ENCODE assay signal across 9 cellular contexts in the genomic region with DNA sequence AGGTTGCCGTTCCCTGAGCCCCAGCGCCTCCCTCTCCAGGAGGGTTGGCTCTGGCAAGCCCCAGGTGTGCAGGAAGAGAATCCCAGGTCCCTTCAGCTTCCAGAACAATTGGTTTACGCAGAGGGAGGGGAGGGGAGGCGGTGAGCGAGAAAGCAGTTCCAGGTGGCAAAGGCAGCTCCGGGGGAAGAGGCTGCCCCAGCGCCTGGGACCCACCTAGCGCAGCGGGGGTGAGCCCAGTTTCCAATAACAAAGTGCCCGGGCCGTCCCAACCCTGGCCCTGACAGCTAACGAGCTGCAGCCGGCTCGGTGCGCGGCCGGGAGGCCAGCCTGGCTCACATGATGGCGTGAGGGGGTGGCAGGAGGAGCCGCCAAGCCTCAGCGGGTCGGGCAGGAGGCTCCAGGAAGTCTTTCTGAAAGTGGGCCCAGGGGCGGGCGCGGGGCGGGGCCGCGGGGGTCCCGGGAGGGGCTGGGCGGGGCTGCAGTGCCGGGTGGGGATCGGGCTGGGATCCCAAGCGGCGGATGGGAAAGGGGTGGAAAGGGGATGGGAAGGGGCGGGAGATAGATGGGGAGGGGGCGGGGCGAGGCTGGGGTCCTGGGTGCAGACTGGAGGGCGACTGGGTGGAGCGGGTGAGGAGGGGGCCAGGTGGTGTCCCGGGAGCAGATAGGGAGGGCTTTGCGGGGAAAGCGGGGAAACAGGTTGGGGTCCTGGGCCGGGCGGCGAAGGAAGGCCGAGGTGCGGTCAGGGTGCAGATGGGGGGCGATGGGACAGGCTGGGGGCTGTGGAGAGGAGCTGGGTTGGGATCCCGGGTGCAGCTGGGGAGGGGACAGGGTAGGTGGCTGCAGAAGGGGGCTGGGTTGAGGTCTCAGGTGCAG. TPM values are rescaled to one million over a fixed set of nuclear protein-coding genes. Genes with fewer than 3 reads are reported as not detected.
A peak's percentile ranks its signal among the peaks of the same experiment; 100 is the strongest.
DNase-seq lines count a peak whose midpoint lies in the region; ATAC-seq and TF ChIP-seq lines count a peak whose summit lies in the region.
"Had no signal": no experiment of that assay in that cellular context is flagged by ENCODE, and none has a peak within 500 bp of the region (broad histone marks: within the 10 kb centered on the region; RNA-seq: fewer than 3 reads in every experiment).

No MANE protein-coding gene starts in this region.

- peak overlapping the region; percentile 82 for H3K4me3 Mint-ChIP-seq in HFFc6
- H3K4me3 Mint-ChIP-seq in neural progenitor cell: peak overlapping the region; percentile 84

- H3K9me3 Mint-ChIP-seq in HFFc6 (no peaks in the 10 kb centered on the region), neural progenitor cell (peaks cover 2% of the 10 kb centered on the region)

- TF ChIP-seq CTCF in HFFc6 (IDR thresholded peaks at IDR 0.05) (no peak), neural progenitor cell (IDR thresholded peaks at IDR 0.05) (no peak)

- H3K9ac ChIP-seq in neural progenitor cell: no peak overlapping the region

- peak overlapping the region; percentile 79 for H3K4me2 ChIP-seq in neural progenitor cell

- intact Hi-C loops in head of caudate nucleus (cut with DNase I): no loop called here

- H3K27ac ChIP-seq in neural progenitor cell: no peak overlapping the region

- peaks cover 14% of the 10 kb centered on the region for H3K4me1 ChIP-seq in neural progenitor cell

- H3K36me3 ChIP-seq in neural progenitor cell: no peaks in the 10 kb centered on the region

- peaks cover 49% of the 10 kb centered on the region for H3K27me3 ChIP-seq in neural progenitor cell

- peaks cover 25% of the 10 kb centered on the region for H3F3A ChIP-seq in neural progenitor cell (ENCODE audit: low read depth)

- H3K4me1 Mint-ChIP-seq in HFFc6 (ENCODE audit: low read depth) (peaks cover 36% of the 10 kb centered on the region), neural progenitor cell (peaks cover 27% of the 10 kb centered on the region)

- DNase-seq in AG08395 (ENCODE audit: low spot score) (peak; percentile 74), HFFc6 (no peak), head of caudate nucleus (peak in 33 of 42 donors; percentile 32 to 77 (median 58)), neural progenitor cell (ENCODE audit: low spot score) (peak; percentile 79), NCI-H128 (lab: John Stamatoyannopoulos, UW; ENCODE audit: unreplicated experiment) (no peak), cortex of kidney (lab: John Stamatoyannopoulos, UW) (no peak)
- peak; percentile 20 for DNase-seq in activated naive CD4-positive, alpha-beta T cell treated with Interleukin-2 at 50 U/mL for 16 hours

- H3K27ac Mint-ChIP-seq in HFFc6 (peak overlapping the region; percentile 72), neural progenitor cell (no peak overlapping the region)

- H2AFZ ChIP-seq in neural progenitor cell (replicated peaks): peak overlapping the region; percentile 41

- H4K20me1 ChIP-seq in neural progenitor cell (ENCODE audit: low read depth): peaks cover 4% of the 10 kb centered on the region

- H3K36me3 Mint-ChIP-seq in HFFc6 (ENCODE audit: low read depth) (0 out of 2 replicates have a peak, but pooled peaks cover 3% of the 10 kb centered on the region), neural progenitor cell (no peaks in the 10 kb centered on the region)

- H3K9me3 ChIP-seq in neural progenitor cell (ENCODE audit: low read depth): no peaks in the 10 kb centered on the region

- H3K79me2 ChIP-seq in neural progenitor cell (ENCODE audit: low read depth): no peaks in the 10 kb centered on the region

- peak overlapping the region; percentile 50 for H3K4me3 ChIP-seq in neural progenitor cell

- ATAC-seq in HG02642 (IDR thresholded peaks at IDR 0.05; ENCODE audit: poor library complexity, unreplicated experiment): no peak

- H3K27me3 Mint-ChIP-seq in HFFc6 (ENCODE audit: insufficient read depth) (peaks cover 25% of the 10 kb centered on the region), neural progenitor cell (ENCODE audit: insufficient read depth, low read depth) (peaks cover 32% of the 10 kb centered on the region)

RNA-seq across cellular contexts. Expression of a gene that starts 22.8 kb away (rescaled TPM):
- total RNA-seq in HFFc6 (2021; fragmentation: NEBNext Ultra II Directional; extraction: Animal tissue kit (Norgen Biotek cat#: 25700)): 10 to 100 TPM in 4 of 6 experiments, 1 to 10 TPM in 2; 6.0 to 29.1 (median 27.1) TPM
- total RNA-seq in neural progenitor cell (ENCODE audit: low replicate concordance): 2.5 and 4.3 TPM in 2 replicates

RNA-seq across cellular contexts. Expression of a gene that starts 48.7 kb away (rescaled TPM):
- not detected for total RNA-seq in HFFc6 (2021; fragmentation: NEBNext Ultra II Directional; extraction: Animal tissue kit (Norgen Biotek cat#: 25700))
- total RNA-seq in neural progenitor cell (ENCODE audit: low replicate concordance): not detected in 2 replicates
- total RNA-seq: dermis microvascular lymphatic vessel endothelial cell had no signal

Comparison
In these comparisons a context has a peak if more than half of its experiments do, and no peak if none do; other contexts are left out.
1. DNase-seq: peak in AG08395 (single experiment), activated naive CD4-positive, alpha-beta T cell treated with Interleukin-2 at 50 U/mL for 16 hours (single experiment), head of caudate nucleus (33 of 42) and neural progenitor cell (single experiment); none in HFFc6 (single experiment), NCI-H128 (single experiment) and cortex of kidney (single experiment).